In genomic region chr17:48515925-48516900, GRCh38 we compare ENCODE assay signal across 39 cellular contexts. TPM values are rescaled to one million over a fixed set of nuclear protein-coding genes. Genes with fewer than 3 reads are reported as not detected.
DNase-seq lines count a peak whose midpoint lies in the region; ATAC-seq, FAIRE-seq and TF ChIP-seq lines count a peak whose summit lies in the region.
"Had no signal": no experiment of that assay in that cellular context is flagged by ENCODE, and none has a peak within 500 bp of the region (broad histone marks: within the 10 kb centered on the region; RNA-seq: fewer than 3 reads in every experiment).

No MANE protein-coding gene starts in this region.

- no peak overlapping the region for H3K27ac Mint-ChIP-seq in endodermal cell
- H3K27ac Mint-ChIP-seq in stimulated activated effector memory CD8-positive, alpha-beta T cell treated with anti-CD3 and anti-CD28 coated beads, Interleukin-12 subunit alpha, Interleukin-12 subunit beta, amount 100 ng/mL, for 72 hours: peak overlapping the region; percentile 15
- H3K27ac Mint-ChIP-seq: activated naive CD8-positive, alpha-beta T cell treated with anti-CD3 and anti-CD28 coated beads, Interleukin-2, amount 50 U/mL, for 24 hours; HFFc6; naive thymus-derived CD8-positive, alpha-beta T cell had no signal

- H3K9ac ChIP-seq in HepG2 (ENCODE audit: insufficient read depth, low read depth, low read length) (no peak overlapping the region), endodermal cell (ENCODE audit: extremely low read depth, low read length, poor library complexity, severe bottlenecking) (no peak overlapping the region)

- in situ Hi-C loops in HepG2 (cut with HindIII; ENCODE audit: extremely low pct_ligation_motif_present, low pct_unique_long_range_greater_than_20kb): no loop called here

- peaks cover 87% of the 10 kb centered on the region for H3K27me3 Mint-ChIP-seq in endodermal cell (ENCODE audit: insufficient read depth)

- ATAC-seq in HepG2 (no peak), right lobe of liver (no peak)
- no peak for ATAC-seq in stimulated activated effector memory CD8-positive, alpha-beta T cell treated with anti-CD3 and anti-CD28 coated beads, Interleukin-12 subunit alpha, Interleukin-12 subunit beta, amount 100 ng/mL, for 72 hours
- no peak for ATAC-seq in activated CD4-positive, CD25-positive, alpha-beta regulatory T cell treated with anti-CD3 and anti-CD28 coated beads, Interleukin-2, amount 50 U/mL, for 24 hours
- ATAC-seq: activated naive CD8-positive, alpha-beta T cell treated with anti-CD3 and anti-CD28 coated beads, Interleukin-2, amount 50 U/mL, for 24 hours; activated T-cell treated with anti-CD3 and anti-CD28 coated beads, Interleukin-2, amount 50 U/mL, for 72 hours; left ventricle myocardium superior; naive thymus-derived CD8-positive, alpha-beta T cell; sciatic nerve had no signal

- DNase-seq in HepG2 (ENCODE audit: low spot score) (no peak), right lobe of liver (no peak), NCI-H146 treated with DMSO at 0.1 percent for 48 hours (lab: John Stamatoyannopoulos, UW; ENCODE audit: unreplicated experiment) (peak; percentile 14), endodermal cell (peak; percentile 81), NCI-H2196 (lab: John Stamatoyannopoulos, UW; ENCODE audit: unreplicated experiment) (no peak), epidermal melanocyte (ENCODE audit: insufficient read length, low spot score) (no peak)
- no peak for DNase-seq in stimulated activated effector memory CD8-positive, alpha-beta T cell treated with anti-CD3 and anti-CD28 coated beads, Interleukin-12 subunit alpha, Interleukin-12 subunit beta, amount 100 ng/mL, for 72 hours (ENCODE audit: low spot score in 2 of 2)
- DNase-seq: ACHN; activated CD4-positive, alpha-beta T cell treated with anti-CD3 and anti-CD28 coated beads, Interleukin-2, amount 50 U/mL, for 48 hours; activated naive CD4-positive, alpha-beta T cell; activated naive CD8-positive, alpha-beta T cell treated with anti-CD3 and anti-CD28 coated beads, Interleukin-2, amount 50 U/mL, for 24 hours; activated T-cell treated with anti-CD3 and anti-CD28 coated beads, Interleukin-2, amount 50 U/mL, for 72 hours; BE2C; CD8-positive, alpha-beta memory T cell; colonic mucosa; DMS79; effector CD8-positive, alpha-beta T cell; erythroblast; GDM1; HFFc6; KG1; left ventricle myocardium superior; MG63; naive thymus-derived CD8-positive, alpha-beta T cell; NCI-H1105; NCI-H2081 treated with DMSO at 0.1 percent for 48 hours; NCI-H446; NCI-H82; occipital lobe; RPMI8226; stimulated activated CD4-positive, alpha-beta T cell treated with anti-CD3 and anti-CD28 coated beads, Interleukin-4, amount 100 ng/mL, for 1 hour had no signal

- TF ChIP-seq RAD21 in HepG2 (CRISPR knock-in tag; IDR thresholded peaks at IDR 0.05): no peak

- H3K27me3 ChIP-seq in HepG2 (ENCODE audit: control insufficient read depth in 1 of 2, insufficient read depth in 2 of 2, low read length in 2 of 2) (peaks cover 0 to 17% of the 10 kb centered on the region in 2 experiments; a peak in 1 of 5 replicates), right lobe of liver (no peaks in the 10 kb centered on the region), endodermal cell (ENCODE audit: control insufficient read depth, insufficient read depth, low read length, poor library complexity, severe bottlenecking) (peaks cover 6% of the 10 kb centered on the region)
- H3K27me3 ChIP-seq: colonic mucosa had no signal

- H3K4me1 ChIP-seq in HepG2 (ENCODE audit: insufficient read depth, low read length) (no peaks in the 10 kb centered on the region), right lobe of liver (no peaks in the 10 kb centered on the region), endodermal cell (ENCODE audit: control insufficient read depth, insufficient read depth, low read length) (peaks cover 16% of the 10 kb centered on the region)
- H3K4me1 ChIP-seq: BE2C, colonic mucosa, prostate gland, tibial nerve had no signal

- H2AFZ ChIP-seq in HepG2 (ENCODE audit: low read length): no peak overlapping the region

- no peaks in the 10 kb centered on the region for H3K9me3 Mint-ChIP-seq in endodermal cell
- no peaks in the 10 kb centered on the region for H3K9me3 Mint-ChIP-seq in stimulated activated effector memory CD8-positive, alpha-beta T cell treated with anti-CD3 and anti-CD28 coated beads, Interleukin-12 subunit alpha, Interleukin-12 subunit beta, amount 100 ng/mL, for 72 hours
- H3K9me3 Mint-ChIP-seq: activated naive CD8-positive, alpha-beta T cell treated with anti-CD3 and anti-CD28 coated beads, Interleukin-2, amount 50 U/mL, for 24 hours; activated T-cell treated with anti-CD3 and anti-CD28 coated beads, Interleukin-2, amount 50 U/mL, for 72 hours; CD8-positive, alpha-beta memory T cell; HFFc6; naive thymus-derived CD8-positive, alpha-beta T cell had no signal

- no peaks in the 10 kb centered on the region for H3K36me3 Mint-ChIP-seq in endodermal cell (ENCODE audit: low read depth)
- no peaks in the 10 kb centered on the region for H3K36me3 Mint-ChIP-seq in stimulated activated effector memory CD8-positive, alpha-beta T cell treated with anti-CD3 and anti-CD28 coated beads, Interleukin-12 subunit alpha, Interleukin-12 subunit beta, amount 100 ng/mL, for 72 hours

- H3K36me3 ChIP-seq in HepG2 (replicated peaks in 1 of 2; ENCODE audit: control insufficient read depth in 1 of 2, insufficient read depth in 2 of 2, low read length in 2 of 2) (no peaks in the 10 kb centered on the region), right lobe of liver (no peaks in the 10 kb centered on the region), endodermal cell (ENCODE audit: control insufficient read depth, insufficient read depth, low read length) (no peaks in the 10 kb centered on the region)
- H3K36me3 ChIP-seq: BE2C, colonic mucosa, MG63, prostate gland, tibial nerve had no signal

- BruUV-seq in HepG2 (replicated peaks; lab: Mats Ljungman, UMichigan): no TSS peak

- CTCF ChIA-PET in HepG2 (lab: Yijun Ruan, JAX; ENCODE audit: low intra/inter-chr PET ratio, low total read pairs): no interaction called here

- H3K9me3 ChIP-seq in HepG2 (ENCODE audit: low read length) (no peaks in the 10 kb centered on the region), right lobe of liver (no peaks in the 10 kb centered on the region), endodermal cell (ENCODE audit: control insufficient read depth, low read length) (no peaks in the 10 kb centered on the region)
- H3K9me3 ChIP-seq: BE2C, colonic mucosa, MG63, prostate gland, tibial nerve had no signal

- no peak for TF ChIP-seq EP300 in HepG2 (IDR thresholded peaks at IDR 0.05; ENCODE audit: low read depth in 2 of 2, low read length in 2 of 2)
- TF ChIP-seq EP300 in HepG2 (CRISPR knock-in tag; IDR thresholded peaks at IDR 0.05; ENCODE audit: borderline replicate concordance): no peak

- POLR2A ChIA-PET in HepG2 (lab: Yijun Ruan, JAX): no interaction called here

- no peaks in the 10 kb centered on the region for H3K79me2 ChIP-seq in HepG2 (ENCODE audit: insufficient read depth, low read length)

- FAIRE-seq in HepG2 (lab: Jason Lieb, UNC): no peak
- FAIRE-seq: keratinocyte had no signal

- intact Hi-C loops in HepG2 (cut with micrococcal nuclease; ENCODE audit: unreplicated experiment) (no loop called here), right lobe of liver (cut with DNase I) (no loop called here)

- no peak overlapping the region for H3K4me3 Mint-ChIP-seq in endodermal cell
- H3K4me3 Mint-ChIP-seq in stimulated activated effector memory CD8-positive, alpha-beta T cell treated with anti-CD3 and anti-CD28 coated beads, Interleukin-12 subunit alpha, Interleukin-12 subunit beta, amount 100 ng/mL, for 72 hours: no peak overlapping the region
- H3K4me3 Mint-ChIP-seq: activated naive CD8-positive, alpha-beta T cell treated with anti-CD3 and anti-CD28 coated beads, Interleukin-2, amount 50 U/mL, for 24 hours; activated T-cell treated with anti-CD3 and anti-CD28 coated beads, Interleukin-2, amount 50 U/mL, for 72 hours; CD8-positive, alpha-beta memory T cell; HFFc6; naive thymus-derived CD8-positive, alpha-beta T cell had no signal

- H3K4me1 Mint-ChIP-seq in endodermal cell: peaks cover 31% of the 10 kb centered on the region
- H3K4me1 Mint-ChIP-seq in stimulated activated effector memory CD8-positive, alpha-beta T cell treated with anti-CD3 and anti-CD28 coated beads, Interleukin-12 subunit alpha, Interleukin-12 subunit beta, amount 100 ng/mL, for 72 hours: peaks cover 26% of the 10 kb centered on the region

- no peak overlapping the region for H3K4me2 ChIP-seq in HepG2 (ENCODE audit: low read depth, low read length)

- no peak for TF ChIP-seq CTCF in HepG2 (CRISPR knock-in tag; IDR thresholded peaks at IDR 0.05)
- no peak for TF ChIP-seq CTCF in right lobe of liver (IDR thresholded peaks at IDR 0.05)
- TF ChIP-seq CTCF in endodermal cell (conservative IDR thresholded peaks at IDR 0.05): no peak

- TF ChIP-seq POLR2A in HepG2 (IDR thresholded peaks at IDR 0.05; ENCODE audit: insufficient read depth in 1 of 2, low read depth in 2 of 2, low read length in 2 of 2): no peak
- no peak for TF ChIP-seq POLR2A in right lobe of liver (IDR thresholded peaks at IDR 0.05)

- WGBS in HepG2 (ENCODE audit: low lambda C conversion rate): 10% methylated on average over 3 of the region's 3 CpGs
- WGBS in right lobe of liver (ENCODE audit: insufficient coverage, low coverage, low lambda C conversion rate, missing lambda C conversion rate): 23% methylated on average over 3 of the region's 3 CpGs
- WGBS in endodermal cell (ENCODE audit: insufficient coverage in 1 of 2, insufficient read length in 1 of 2), 2 experiments: 58 to 100% methylated on average over 1 to 2 of the region's 3 CpGs

- H3K27ac ChIP-seq in HepG2 (ENCODE audit: extremely low read length, insufficient read depth, low read length) (no peak overlapping the region), right lobe of liver (no peak overlapping the region), endodermal cell (ENCODE audit: low read depth, low read length) (no peak overlapping the region)
- H3K27ac ChIP-seq: colonic mucosa, prostate gland, tibial nerve had no signal

- H4K20me1 ChIP-seq in HepG2 (ENCODE audit: insufficient read depth, low read length): no peaks in the 10 kb centered on the region

- H3K4me3 ChIP-seq in HepG2 (replicated peaks in 1 of 3; ENCODE audit: insufficient read depth in 1 of 3, low read depth in 2 of 3, low read length in 3 of 3) (no peak overlapping the region), right lobe of liver (no peak overlapping the region), endodermal cell (ENCODE audit: low read length) (no peak overlapping the region)
- H3K4me3 ChIP-seq: colonic mucosa, MG63, prostate gland, tibial nerve had no signal

RNA-seq across cellular contexts. Expression of gene HOXB1, which starts 14.6 kb away (rescaled TPM):
- total RNA-seq in HepG2 (2016; rRNA removed; fragmentation: Illumina TruSeq; extraction: Trizol) (not detected in 2 replicates), right lobe of liver (not detected), endodermal cell (not detected)
- not detected in 2 replicates for total RNA-seq in HepG2 (2016; cell fraction: cytosol; rRNA removed; fragmentation: Illumina TruSeq; extraction: Trizol; ENCODE audit: low read depth)
- total RNA-seq in HepG2 (2016; cell fraction: insoluble cytoplasmic fraction; rRNA removed; fragmentation: Illumina TruSeq; extraction: Trizol): not detected in 2 replicates
- total RNA-seq in HepG2 (2016; cell fraction: membrane; rRNA removed; fragmentation: Illumina TruSeq; extraction: Trizol): not detected in 2 replicates
- total RNA-seq in HepG2 (2016; cell fraction: nucleus; rRNA removed; fragmentation: Illumina TruSeq; extraction: Trizol): not detected in 2 replicates
- polyA plus RNA-seq in HepG2 (2011; rRNA removed): not detected in 2 replicates
- polyA plus RNA-seq in HepG2 (2011; cell fraction: cytosol; rRNA removed): not detected in 2 replicates
- polyA plus RNA-seq in HepG2 (2011; cell fraction: nucleus; rRNA removed): not detected in 2 replicates
- not detected in 2 replicates for polyA plus RNA-seq in HepG2 (2012)
- not detected in 2 replicates for polyA plus RNA-seq in HepG2 (2016; cell fraction: cytosol; fragmentation: Illumina TruSeq; extraction: Trizol; ENCODE audit: low read depth)
- polyA plus RNA-seq in HepG2 (2016; cell fraction: insoluble cytoplasmic fraction; fragmentation: Illumina TruSeq; extraction: Trizol; ENCODE audit: low read depth): not detected in 2 replicates
- not detected in 2 replicates for polyA plus RNA-seq in HepG2 (2016; cell fraction: membrane; fragmentation: Illumina TruSeq; extraction: Trizol; ENCODE audit: low read depth)
- not detected in 2 replicates for polyA plus RNA-seq in HepG2 (2016; cell fraction: nucleus; fragmentation: Illumina TruSeq; extraction: Trizol; ENCODE audit: insufficient read depth, low read depth)
- polyA minus RNA-seq in HepG2 (2011; rRNA and poly(A)+ RNA removed; ENCODE audit: low replicate concordance): not detected in 2 replicates
- not detected in 2 replicates for polyA minus RNA-seq in HepG2 (2011; cell fraction: cytosol; rRNA and poly(A)+ RNA removed)
- polyA minus RNA-seq in HepG2 (2011; cell fraction: nucleus; rRNA and poly(A)+ RNA removed): not detected in 2 replicates
- 27.1 TPM for polyA plus RNA-seq in endodermal cell (2013, experiment 1 of 2)
- 28.3 TPM for polyA plus RNA-seq in endodermal cell (2013, experiment 2 of 2)
- total RNA-seq: activated T-cell treated with anti-CD3 and anti-CD28 coated beads, Interleukin-2, amount 50 U/mL, for 72 hours; cardiac septum; CD8-positive, alpha-beta memory T cell; colonic mucosa; HFFc6; left ventricle myocardium superior; naive thymus-derived CD8-positive, alpha-beta T cell; occipital lobe; OCI-LY7; prostate gland; sciatic nerve; SK-MEL-5; tibial nerve had no signal
- polyA plus RNA-seq: CD8-positive, alpha-beta memory T cell; keratinocyte; naive thymus-derived CD8-positive, alpha-beta T cell had no signal

RNA-seq across cellular contexts. Expression of gene HOXB2, which starts 28.7 kb away (rescaled TPM):
- total RNA-seq in HepG2 (2016; rRNA removed; fragmentation: Illumina TruSeq; extraction: Trizol) (not detected in 2 replicates), right lobe of liver (1 to 10 TPM; 1.1 to 1.9 (median 1.5) TPM), endodermal cell (under 1 TPM in 1 of 2 donors, not detected in 1; 0.22 TPM)
- total RNA-seq in HepG2 (2016; cell fraction: cytosol; rRNA removed; fragmentation: Illumina TruSeq; extraction: Trizol; ENCODE audit: low read depth): not detected in 2 replicates
- not detected in 2 replicates for total RNA-seq in HepG2 (2016; cell fraction: insoluble cytoplasmic fraction; rRNA removed; fragmentation: Illumina TruSeq; extraction: Trizol)
- total RNA-seq in HepG2 (2016; cell fraction: membrane; rRNA removed; fragmentation: Illumina TruSeq; extraction: Trizol): not detected in 2 replicates
- total RNA-seq in HepG2 (2016; cell fraction: nucleus; rRNA removed; fragmentation: Illumina TruSeq; extraction: Trizol): not detected in 2 replicates
- polyA plus RNA-seq in HepG2 (2011; rRNA removed): not detected in 2 replicates
- not detected in 2 replicates for polyA plus RNA-seq in HepG2 (2011; cell fraction: cytosol; rRNA removed)
- polyA plus RNA-seq in HepG2 (2011; cell fraction: nucleus; rRNA removed): not detected in 2 replicates
- polyA plus RNA-seq in HepG2 (2012): not detected in 2 replicates
- not detected in 2 replicates for polyA plus RNA-seq in HepG2 (2016; cell fraction: cytosol; fragmentation: Illumina TruSeq; extraction: Trizol; ENCODE audit: low read depth)
- not detected in 2 replicates for polyA plus RNA-seq in HepG2 (2016; cell fraction: insoluble cytoplasmic fraction; fragmentation: Illumina TruSeq; extraction: Trizol; ENCODE audit: low read depth)
- polyA plus RNA-seq in HepG2 (2016; cell fraction: membrane; fragmentation: Illumina TruSeq; extraction: Trizol; ENCODE audit: low read depth): not detected in 2 replicates
- polyA plus RNA-seq in HepG2 (2016; cell fraction: nucleus; fragmentation: Illumina TruSeq; extraction: Trizol; ENCODE audit: insufficient read depth, low read depth): not detected in 2 replicates
- 0.28 TPM in 1 of 2 replicates, not detected in the other for polyA minus RNA-seq in HepG2 (2011; rRNA and poly(A)+ RNA removed; ENCODE audit: low replicate concordance)
- polyA minus RNA-seq in HepG2 (2011; cell fraction: cytosol; rRNA and poly(A)+ RNA removed): not detected in 2 replicates
- not detected in 2 replicates for polyA minus RNA-seq in HepG2 (2011; cell fraction: nucleus; rRNA and poly(A)+ RNA removed)
- 121 TPM for polyA plus RNA-seq in endodermal cell (2013, experiment 1 of 2)
- polyA plus RNA-seq in endodermal cell (2013, experiment 2 of 2): 124 TPM
- total RNA-seq: HFFc6, OCI-LY7, SK-MEL-5 had no signal

Comparison
In these comparisons a context has a peak if more than half of its experiments do, and no peak if none do; other contexts are left out.
1. DNase-seq: peak in NCI-H146 treated with DMSO at 0.1 percent for 48 hours (single experiment) and endodermal cell (single experiment); none in HepG2 (single experiment), right lobe of liver (0 of 3), stimulated activated effector memory CD8-positive, alpha-beta T cell treated with anti-CD3 and anti-CD28 coated beads, Interleukin-12 subunit alpha, Interleukin-12 subunit beta, amount 100 ng/mL, for 72 hours (0 of 2), NCI-H2196 (single experiment) and epidermal melanocyte (single experiment).